ENCODE assay signal across 9 cellular contexts in the genomic region with DNA sequence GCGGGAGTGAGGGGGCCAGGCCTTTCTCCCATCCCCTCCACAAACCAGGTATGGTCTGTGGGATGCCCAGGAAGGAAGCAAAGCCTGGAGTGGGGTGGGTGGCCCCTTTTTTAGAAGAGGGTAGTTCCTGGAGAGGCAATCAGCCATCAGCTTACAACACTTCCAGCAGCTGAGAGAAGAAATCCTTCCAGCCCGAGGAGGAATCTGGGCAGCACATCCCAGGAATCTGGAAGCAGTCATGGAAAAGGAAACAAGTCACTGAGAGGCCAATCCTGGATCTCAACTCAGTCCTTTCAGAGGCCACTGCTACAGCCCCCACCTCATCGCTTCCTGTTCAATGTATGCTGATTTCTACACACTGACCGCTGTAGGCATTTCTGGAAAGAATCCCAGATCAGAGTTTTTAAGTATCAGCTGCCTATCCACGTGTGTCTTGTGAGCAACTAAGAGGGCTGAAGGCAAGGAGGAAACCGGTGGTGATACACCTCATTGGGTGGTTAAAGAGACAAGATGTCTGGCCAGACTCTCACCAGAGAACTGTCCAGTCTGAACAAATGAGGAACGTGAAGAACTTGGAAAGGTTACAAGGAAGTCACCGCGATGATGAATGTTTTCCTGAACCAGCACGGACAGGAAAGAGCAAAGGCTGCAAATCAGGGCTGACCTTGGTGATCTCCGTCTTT. TPM values are rescaled to one million over a fixed set of nuclear protein-coding genes. Genes with fewer than 3 reads are reported as not detected.
DNase-seq lines count a peak whose midpoint lies in the region; ATAC-seq, FAIRE-seq and TF ChIP-seq lines count a peak whose summit lies in the region.
"Had no signal": no experiment of that assay in that cellular context is flagged by ENCODE, and none has a peak within 500 bp of the region (broad histone marks: within the 10 kb centered on the region; RNA-seq: fewer than 3 reads in every experiment).

No MANE protein-coding gene starts in this region.

- no peak overlapping the region for H3K4me3 Mint-ChIP-seq in CD4-positive, alpha-beta T cell
- H3K4me3 Mint-ChIP-seq: CD4-positive, CD25-positive, alpha-beta regulatory T cell had no signal

- CTCF ChIA-PET in CD4-positive, alpha-beta T cell (lab: Charles Lee), result interaction anchor here (1.2 kb wide), 1 partner anchor 57 kb away, joined by 3 read pairs; no protein-coding TSS in a partner anchor

- 17% methylated on average over 11 of the region's 11 CpGs for WGBS in upper lobe of left lung, 2 donors

- ATAC-seq in lower lobe of right lung, result peak; percentile 75 to 79
- peak; percentile 74 to 79 for ATAC-seq in upper lobe of left lung (ENCODE audit: low FRiP score in 2 of 2)
- ATAC-seq in CD4-positive, alpha-beta T cell (ENCODE audit: poor library complexity), result no peak
- ATAC-seq in HG03571 (IDR thresholded peaks at IDR 0.05; ENCODE audit: unreplicated experiment), result no peak
- ATAC-seq in GM19035 (IDR thresholded peaks at IDR 0.05; ENCODE audit: unreplicated experiment), result no peak

- TF ChIP-seq EP300 in upper lobe of left lung (IDR thresholded peaks at IDR 0.05), result peak in 2 of 4 donors; percentile 42 to 46

- intact Hi-C loops in lower lobe of right lung (cut with DNase I), result no loop called here
- intact Hi-C loops in CD4-positive, alpha-beta T cell (cut with DNase I, micrococcal nuclease), result loop anchor here (5.0 kb wide), 2 partner anchors 50 to 55 kb away; no protein-coding TSS in a partner anchor

- no peak overlapping the region for H3K27ac Mint-ChIP-seq in CD4-positive, alpha-beta T cell

- TF ChIP-seq CTCF in bronchial epithelial cell (IDR thresholded peaks at IDR 0.05; ENCODE audit: insufficient read depth, low read length, severe bottlenecking) (no peak), lower lobe of right lung (IDR thresholded peaks at IDR 0.05) (no peak), upper lobe of left lung (IDR thresholded peaks at IDR 0.05) (no peak)
- no peak for TF ChIP-seq CTCF in CD4-positive, alpha-beta T cell (IDR thresholded peaks at IDR 0.05)

- POLR2A ChIA-PET in CD4-positive, alpha-beta T cell (lab: Charles Lee), result no interaction called here

- no peaks in the 10 kb centered on the region for H3K9me3 Mint-ChIP-seq in CD4-positive, alpha-beta T cell
- H3K9me3 Mint-ChIP-seq: CD4-positive, CD25-positive, alpha-beta regulatory T cell had no signal

- no peaks in the 10 kb centered on the region for H3K27me3 Mint-ChIP-seq in CD4-positive, alpha-beta T cell
- H3K27me3 Mint-ChIP-seq: CD4-positive, CD25-positive, alpha-beta regulatory T cell had no signal

- TF ChIP-seq POLR2A in upper lobe of left lung (IDR thresholded peaks at IDR 0.05), result peak in 1 of 4 donors; percentile 29

- no peaks in the 10 kb centered on the region for H3K27me3 ChIP-seq in bronchial epithelial cell (ENCODE audit: control insufficient read depth, insufficient read depth, low read length)
- no peaks in the 10 kb centered on the region for H3K27me3 ChIP-seq in lower lobe of right lung (ENCODE audit: low read depth)
- no peaks in the 10 kb centered on the region for H3K27me3 ChIP-seq in upper lobe of left lung
- no peaks in the 10 kb centered on the region for H3K27me3 ChIP-seq in CD4-positive, alpha-beta T cell (ENCODE audit: control insufficient read depth, insufficient read depth, low read length)

- H3K4me3 ChIP-seq in bronchial epithelial cell (ENCODE audit: low read depth, low read length), result no peak overlapping the region
- peak overlapping the region; percentile 9 for H3K4me3 ChIP-seq in lower lobe of right lung
- no peak overlapping the region for H3K4me3 ChIP-seq in upper lobe of left lung

- DNase-seq in SHP77 (lab: John Stamatoyannopoulos, UW), result peak; percentile 6 to 30
- DNase-seq in SHP77 treated with DMSO at 0.1 percent for 48 hours (lab: John Stamatoyannopoulos, UW), result no peak
- DNase-seq in bronchial epithelial cell (ENCODE audit: low read depth), result peak; percentile 99
- peak; percentile 52 for DNase-seq in lower lobe of right lung
- DNase-seq in upper lobe of left lung, result peak in 1 of 2 donors; percentile 68
- no peak for DNase-seq in CD4-positive, alpha-beta T cell
- DNase-seq: CD4-positive, CD25-positive, alpha-beta regulatory T cell had no signal

- H3K27ac ChIP-seq in lower lobe of right lung (peak overlapping the region; percentile 83), upper lobe of left lung (peak overlapping the region; percentile 76 to 86 (median 78))
- no peak overlapping the region for H3K27ac ChIP-seq in CD4-positive, alpha-beta T cell (ENCODE audit: low read depth, low read length)

- H3K36me3 Mint-ChIP-seq in CD4-positive, alpha-beta T cell (ENCODE audit: low read depth), result no peaks in the 10 kb centered on the region

- peak; percentile 96 for FAIRE-seq in bronchial epithelial cell (lab: Jason Lieb, UNC)

- no peaks in the 10 kb centered on the region for H3K36me3 ChIP-seq in bronchial epithelial cell (ENCODE audit: control insufficient read depth, insufficient read depth, low read length)
- no peaks in the 10 kb centered on the region for H3K36me3 ChIP-seq in lower lobe of right lung
- H3K36me3 ChIP-seq in upper lobe of left lung, result no peaks in the 10 kb centered on the region

- no peaks in the 10 kb centered on the region for H3K9me3 ChIP-seq in lower lobe of right lung
- no peaks in the 10 kb centered on the region for H3K9me3 ChIP-seq in upper lobe of left lung
- H3K9me3 ChIP-seq in CD4-positive, alpha-beta T cell (ENCODE audit: control insufficient read depth, low read length), result no peaks in the 10 kb centered on the region

- peaks cover 51% of the 10 kb centered on the region for H3K4me1 ChIP-seq in lower lobe of right lung
- H3K4me1 ChIP-seq in upper lobe of left lung, result peaks cover 40 to 56% (median 50%) of the 10 kb centered on the region in 4 donors

- H3K4me1 Mint-ChIP-seq in CD4-positive, alpha-beta T cell (ENCODE audit: low read depth), result peaks cover 24% of the 10 kb centered on the region

RNA-seq across cellular contexts. Expression of a gene that starts 46.5 kb away (rescaled TPM):
- total RNA-seq in bronchial epithelial cell, result 105 and 113 TPM in 2 replicates
- 120 TPM for total RNA-seq in lower lobe of right lung
- 10 to 100 TPM; 36.0 to 96.3 (median 56.0) TPM for total RNA-seq in upper lobe of left lung
- total RNA-seq in CD4-positive, alpha-beta T cell, result 100 to 1,000 TPM; 171 to 176 TPM

Comparison
In these comparisons a context has a peak if more than half of its experiments do, and no peak if none do; other contexts are left out.
1. DNase-seq: peak in SHP77 (2 of 2), bronchial epithelial cell (single experiment) and lower lobe of right lung (single experiment); none in SHP77 treated with DMSO at 0.1 percent for 48 hours (single experiment) and CD4-positive, alpha-beta T cell (0 of 10).
2. ATAC-seq: peak in lower lobe of right lung (2 of 2) and upper lobe of left lung (2 of 2); none in CD4-positive, alpha-beta T cell (single experiment), HG03571 (single experiment) and GM19035 (single experiment).